7 cellular contexts compared by ENCODE assay signal in the genomic region with DNA sequence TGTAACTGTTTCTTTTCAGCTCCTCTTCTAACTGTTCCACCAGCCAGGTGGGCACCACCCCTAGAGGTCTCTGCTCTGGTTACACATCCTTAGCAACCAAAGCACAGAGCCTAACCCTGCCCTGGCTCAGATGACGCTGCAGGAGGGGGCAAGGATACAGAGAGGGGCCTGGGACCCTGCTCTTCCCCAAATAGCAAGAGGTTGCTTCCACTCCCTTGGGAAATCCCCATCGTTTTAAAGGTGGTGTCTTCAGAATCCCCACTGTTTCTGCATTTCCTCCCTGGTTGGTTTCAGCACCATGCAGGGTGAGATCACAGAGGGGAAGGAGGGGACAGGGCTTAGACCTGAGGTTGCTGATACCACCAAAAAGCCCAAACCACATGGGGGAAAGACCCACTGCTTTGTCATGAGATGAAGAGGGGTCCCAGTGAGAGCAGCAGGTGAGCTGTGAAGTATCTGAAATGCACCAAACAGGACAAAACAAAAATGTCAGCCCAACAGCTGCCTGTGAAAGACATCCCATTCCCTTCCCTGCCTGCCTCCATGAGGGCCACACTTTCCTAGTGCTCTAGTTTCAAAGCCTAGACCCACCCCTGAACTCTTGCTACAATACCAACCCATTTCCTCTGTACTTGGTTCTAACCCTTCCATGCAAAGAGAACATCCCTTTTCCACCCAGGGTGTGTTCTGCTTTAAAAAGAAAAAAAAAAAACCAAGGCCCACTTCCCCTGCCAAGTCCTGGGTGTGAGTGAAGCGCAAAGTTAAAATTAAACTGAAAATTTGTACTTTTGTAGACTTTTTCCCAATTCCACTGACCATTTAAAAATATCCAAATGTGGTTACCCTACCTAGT. TPM values are rescaled to one million over a fixed set of nuclear protein-coding genes. Genes with fewer than 3 reads are reported as not detected.
DNase-seq lines count a peak whose midpoint lies in the region; ATAC-seq, FAIRE-seq and TF ChIP-seq lines count a peak whose summit lies in the region.

No MANE protein-coding gene starts in this region.

- no peaks in the 10 kb centered on the region for H3K27me3 ChIP-seq in iPS-20b (ENCODE audit: insufficient read depth, low read length)

- no peak for TF ChIP-seq CTCF in mucosa of descending colon (IDR thresholded peaks at IDR 0.05)

- ATAC-seq in GM19324 (IDR thresholded peaks at IDR 0.05; ENCODE audit: low FRiP score, unreplicated experiment) (peak; percentile 38), HG03280 (IDR thresholded peaks at IDR 0.05; ENCODE audit: unreplicated experiment) (peak; percentile 49), mucosa of descending colon (no peak)

- no peak for FAIRE-seq in frontal cortex (lab: Jason Lieb, UNC)

- DNase-seq in activated CD4-positive, alpha-beta T cell treated with anti-CD3 and anti-CD28 coated beads, Interleukin-2, amount 50 U/mL, for 48 hours: peak; percentile 30 to 52
- DNase-seq in frontal cortex (ENCODE audit: low spot score in 2 of 2) (no peak), DMS153 treated with DMSO at 0.1 percent for 48 hours (lab: John Stamatoyannopoulos, UW; ENCODE audit: unreplicated experiment) (no peak), mucosa of descending colon (no peak)

- H3K27ac ChIP-seq in iPS-20b (ENCODE audit: low read length): no peak overlapping the region

- H3K4me1 ChIP-seq in iPS-20b (ENCODE audit: insufficient read depth, low read length): peaks cover 61% of the 10 kb centered on the region
- peaks cover 88% of the 10 kb centered on the region for H3K4me1 ChIP-seq in mucosa of descending colon (ENCODE audit: low read depth)

- no peak overlapping the region; the same call in 1 of the 2 replicates for H3K4me3 ChIP-seq in iPS-20b (ENCODE audit: low read length)
- no peak overlapping the region for H3K4me3 ChIP-seq in mucosa of descending colon

- peaks cover 26% of the 10 kb centered on the region for H3K36me3 ChIP-seq in iPS-20b (ENCODE audit: insufficient read depth, low read depth, low read length)
- no peaks in the 10 kb centered on the region for H3K36me3 ChIP-seq in mucosa of descending colon (ENCODE audit: low read depth)

- no peaks in the 10 kb centered on the region for H3K9me3 ChIP-seq in iPS-20b (ENCODE audit: insufficient read depth, low read depth, low read length)
- H3K9me3 ChIP-seq in mucosa of descending colon: no peaks in the 10 kb centered on the region

- intact Hi-C loops in mucosa of descending colon (cut with DNase I, micrococcal nuclease): no loop called here

- peak overlapping the region; percentile 3; the same call in 1 of the 2 replicates for H3K9ac ChIP-seq in iPS-20b (ENCODE audit: low read depth, low read length)

RNA-seq across cellular contexts. Expression of gene ANP32A, which starts 29.0 kb away (rescaled TPM):
- 104 TPM for total RNA-seq in frontal cortex
- total RNA-seq in mucosa of descending colon: 100 to 1,000 TPM; 101 to 113 (median 109) TPM

Comparison
In these comparisons a context has a peak if more than half of its experiments do, and no peak if none do; other contexts are left out.
1. DNase-seq: peak in activated CD4-positive, alpha-beta T cell treated with anti-CD3 and anti-CD28 coated beads, Interleukin-2, amount 50 U/mL, for 48 hours (2 of 2); none in frontal cortex (0 of 2), DMS153 treated with DMSO at 0.1 percent for 48 hours (single experiment) and mucosa of descending colon (0 of 3).